8 cellular contexts compared by ENCODE assay signal in the genomic region with DNA sequence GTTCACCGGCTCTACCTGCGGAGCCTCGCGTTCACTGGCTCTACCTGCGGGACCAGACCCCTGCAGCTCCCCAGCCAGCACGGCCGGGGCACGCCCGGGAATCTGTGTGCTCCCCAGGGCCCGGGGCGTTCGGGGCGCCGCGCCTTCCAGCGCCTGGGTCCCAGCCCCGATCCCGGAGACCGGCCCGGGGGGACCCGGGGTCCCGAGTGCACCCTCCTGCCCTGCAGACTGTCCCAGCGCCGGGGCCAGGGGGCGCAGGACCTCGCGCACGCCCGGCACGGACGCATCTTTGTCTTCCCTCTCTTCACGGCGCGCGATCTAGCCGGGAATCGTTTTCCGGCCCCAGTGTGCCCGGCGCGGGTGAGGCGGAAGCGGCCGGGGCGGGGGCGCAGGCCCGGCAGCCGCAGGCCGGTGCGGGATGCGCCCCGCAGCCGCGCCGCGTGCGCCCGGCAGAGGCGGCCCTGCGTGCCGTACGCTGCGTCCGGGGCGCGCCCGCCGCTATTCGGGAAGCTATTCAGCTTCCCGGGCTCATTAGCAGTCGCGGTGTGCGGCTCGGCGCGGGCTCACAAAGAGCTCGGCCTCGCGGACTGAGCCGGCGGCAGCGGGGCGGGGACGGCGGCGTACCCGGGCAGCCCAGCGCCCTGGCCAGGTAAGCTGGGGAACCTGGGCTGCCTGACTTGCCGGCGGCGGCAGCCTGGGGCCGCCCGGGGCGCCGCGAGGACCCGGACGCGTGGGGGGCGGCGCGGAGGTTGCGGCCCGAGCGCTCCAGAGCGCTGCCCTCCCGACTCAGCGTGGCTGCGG. TPM values are rescaled to one million over a fixed set of nuclear protein-coding genes. Genes with fewer than 3 reads are reported as not detected.
DNase-seq lines count a peak whose midpoint lies in the region; ATAC-seq, FAIRE-seq and TF ChIP-seq lines count a peak whose summit lies in the region.

APBA2 (plus strand) TSS at position 345 of the 801 bp plus-strand sequence. CDS start 167,911 bp downstream, outside the sequence.

- H3K79me2 ChIP-seq in keratinocyte (ENCODE audit: control insufficient read depth, insufficient read depth, low read length) = no peaks in the 10 kb centered on the region

- DNase-seq in NCI-H1436 (lab: John Stamatoyannopoulos, UW) (peak; percentile 2), NCI-H1436 treated with DMSO at 0.1 percent for 48 hours (lab: John Stamatoyannopoulos, UW) (no peak), T-helper 17 cell (peak in 1 of 3 donors; percentile 24), keratinocyte (ENCODE audit: low read depth, low spot score) (no peak), sciatic nerve (ENCODE audit: low spot score) (no peak)
- peak; percentile 46 to 50 for DNase-seq in stimulated activated CD4-positive, alpha-beta T cell treated with anti-CD3 and anti-CD28 coated beads, Interleukin-4, amount 100 ng/mL, for 4 hours

- H3K4me1 Mint-ChIP-seq in T-helper 17 cell (peaks cover 28% of the 10 kb centered on the region), brain (peaks cover 53% of the 10 kb centered on the region)
- H3K4me1 Mint-ChIP-seq in stimulated activated memory B cell treated with anti-CD40 and anti-IgM and Interleukin-4, amounts not matched to agents 10 μg/mL and 1 μg/mL and 100 μg/mL, for 72 hours = no peaks in the 10 kb centered on the region

- TF ChIP-seq CTCF in brain (conservative IDR thresholded peaks at IDR 0.05) (no peak), keratinocyte (optimal IDR thresholded peaks at IDR 0.05 in 1 of 3, IDR thresholded peaks at IDR 0.05 in 1 of 3, conservative IDR thresholded peaks at IDR 0.05 in 1 of 3; ENCODE audit: extremely low read depth in 1 of 3, insufficient read depth in 2 of 3, low read length in 3 of 3) (peak in 1 of 3 experiments; percentile 6)

- no peaks in the 10 kb centered on the region for H3K27me3 Mint-ChIP-seq in T-helper 17 cell
- peaks cover 9% of the 10 kb centered on the region for H3K27me3 Mint-ChIP-seq in brain
- peaks cover 29% of the 10 kb centered on the region for H3K27me3 Mint-ChIP-seq in stimulated activated memory B cell treated with anti-CD40 and anti-IgM and Interleukin-4, amounts not matched to agents 10 μg/mL and 1 μg/mL and 100 μg/mL, for 72 hours

- H3K27ac Mint-ChIP-seq in T-helper 17 cell (peak within 1 kb of the TSS; percentile 98), brain (peak within 1 kb of the TSS; percentile 88 to 97 (median 94))
- no peak within 1 kb of the TSS for H3K27ac Mint-ChIP-seq in stimulated activated memory B cell treated with anti-CD40 and anti-IgM and Interleukin-4, amounts not matched to agents 10 μg/mL and 1 μg/mL and 100 μg/mL, for 72 hours

- H3K4me1 ChIP-seq in keratinocyte (ENCODE audit: control insufficient read depth, extremely low read depth, insufficient read depth, low read length) = no peaks in the 10 kb centered on the region

- peak within 1 kb of the TSS; percentile 23 to 52 (median 27) for H3K4me3 ChIP-seq in keratinocyte (ENCODE audit: control insufficient read depth in 2 of 3, extremely low read depth in 1 of 3, insufficient read depth in 2 of 3, low read depth in 1 of 3, low read length in 3 of 3)

- H3K9me3 Mint-ChIP-seq in brain = no peaks in the 10 kb centered on the region
- no peaks in the 10 kb centered on the region for H3K9me3 Mint-ChIP-seq in stimulated activated memory B cell treated with anti-CD40 and anti-IgM and Interleukin-4, amounts not matched to agents 10 μg/mL and 1 μg/mL and 100 μg/mL, for 72 hours

- H3K27me3 ChIP-seq in keratinocyte (ENCODE audit: control insufficient read depth, extremely low read depth, insufficient read depth, low read length) = peaks cover 22% of the 10 kb centered on the region

- H2AFZ ChIP-seq in keratinocyte (ENCODE audit: control insufficient read depth, low read length) = peak within 1 kb of the TSS; percentile 53

- peak within 1 kb of the TSS; percentile 58 for H3K4me2 ChIP-seq in keratinocyte (ENCODE audit: control insufficient read depth, extremely low read depth, insufficient read depth, low read depth, low read length)

- no peaks in the 10 kb centered on the region for H3K36me3 Mint-ChIP-seq in T-helper 17 cell (ENCODE audit: low read depth)
- peaks cover 5% of the 10 kb centered on the region for H3K36me3 Mint-ChIP-seq in brain
- H3K36me3 Mint-ChIP-seq in stimulated activated memory B cell treated with anti-CD40 and anti-IgM and Interleukin-4, amounts not matched to agents 10 μg/mL and 1 μg/mL and 100 μg/mL, for 72 hours = no peaks in the 10 kb centered on the region

- peak; percentile 73 for ATAC-seq in T-helper 17 cell
- no peak for ATAC-seq in sciatic nerve
- no peak for ATAC-seq in stimulated activated memory B cell treated with anti-CD40 and anti-IgM and Interleukin-4, amounts not matched to agents 10 μg/mL and 1 μg/mL and 100 μg/mL, for 72 hours

- H3K9ac ChIP-seq in keratinocyte (ENCODE audit: control insufficient read depth, extremely low read depth, insufficient read depth, low read length) = peak within 1 kb of the TSS; percentile 41

- H3K9me1 ChIP-seq in keratinocyte (ENCODE audit: control insufficient read depth, extremely low read depth, insufficient read depth, low read length) = no peaks in the 10 kb centered on the region

- no peaks in the 10 kb centered on the region for H3K9me3 ChIP-seq in T-helper 17 cell (ENCODE audit: control insufficient read depth, low read length, poor library complexity, severe bottlenecking)
- H3K9me3 ChIP-seq in keratinocyte (ENCODE audit: control insufficient read depth, low read depth, low read length) = no peaks in the 10 kb centered on the region

- H3K4me3 Mint-ChIP-seq in T-helper 17 cell (peak within 1 kb of the TSS; percentile 84), brain (peak within 1 kb of the TSS; percentile 85 to 94 (median 89))
- no peak within 1 kb of the TSS for H3K4me3 Mint-ChIP-seq in stimulated activated memory B cell treated with anti-CD40 and anti-IgM and Interleukin-4, amounts not matched to agents 10 μg/mL and 1 μg/mL and 100 μg/mL, for 72 hours

- intact Hi-C loops in sciatic nerve (cut with DNase I) = no loop called here

- dilution Hi-C loops in keratinocyte (cut with MboI; ENCODE audit: extremely low pct_ligation_motif_present, low sequenced_read_pairs) = no loop called here

- H4K20me1 ChIP-seq in keratinocyte (ENCODE audit: control insufficient read depth, extremely low read depth, insufficient read depth, low read length) = no peaks in the 10 kb centered on the region

- FAIRE-seq in keratinocyte (lab: Jason Lieb, UNC) = no peak

- H3K27ac ChIP-seq in keratinocyte (ENCODE audit: control insufficient read depth, insufficient read depth, low read length) = no peak within 1 kb of the TSS

- H3K36me3 ChIP-seq in keratinocyte (ENCODE audit: control insufficient read depth in 2 of 2, extremely low read depth in 1 of 2, insufficient read depth in 2 of 2, low read length in 2 of 2) = no peaks in the 10 kb centered on the region

RNA-seq across cellular contexts. Expression of gene APBA2, which starts in this region (rescaled TPM):
- total RNA-seq in T-helper 17 cell (10 to 100 TPM; 27.1 to 28.9 TPM), sciatic nerve (3.5 TPM)
- polyA plus RNA-seq in brain (ENCODE audit: insufficient read depth, low read depth, low replicate concordance) (86.7 TPM), keratinocyte (4.9 to 9.3 TPM (median 5.5 TPM) in 3 replicates)
- 1.8 TPM for polyA plus RNA-seq in keratinocyte (2011; ENCODE audit: low read depth)
- polyA plus RNA-seq in keratinocyte (2011; cell fraction: cytosol; rRNA removed) = 4.3 and 6.8 TPM in 2 replicates
- polyA plus RNA-seq in keratinocyte (2011; cell fraction: nucleus; rRNA removed) = 13.3 and 15.6 TPM in 2 replicates
- polyA plus RNA-seq in keratinocyte (2012; ENCODE audit: low replicate concordance) = 0.79 and 5.2 TPM in 2 replicates
- polyA minus RNA-seq in keratinocyte = 6.0 to 8.8 TPM (median 8.3 TPM) in 3 replicates
- 10.9 TPM for polyA minus RNA-seq in keratinocyte (2011; cell fraction: cytosol; rRNA and poly(A)+ RNA removed)
- 9.4 and 10.8 TPM in 2 replicates for polyA minus RNA-seq in keratinocyte (2011; cell fraction: nucleus; rRNA and poly(A)+ RNA removed)

Comparison
In these comparisons a context has a peak if more than half of its experiments do, and no peak if none do; other contexts are left out.
1. DNase-seq: peak in NCI-H1436 (single experiment) and stimulated activated CD4-positive, alpha-beta T cell treated with anti-CD3 and anti-CD28 coated beads, Interleukin-4, amount 100 ng/mL, for 4 hours (2 of 2); none in NCI-H1436 treated with DMSO at 0.1 percent for 48 hours (single experiment), keratinocyte (single experiment) and sciatic nerve (single experiment).